ENCODE assay signal across 21 cellular contexts in genomic region chr22:20988573-20989322, GRCh38. TPM values are rescaled to one million over a fixed set of nuclear protein-coding genes. Genes with fewer than 3 reads are reported as not detected.
"Had no signal": no experiment of that assay in that cellular context is flagged by ENCODE, and none has a peak within 500 bp of the region (broad histone marks: within the 10 kb centered on the region; RNA-seq: fewer than 3 reads in every experiment).

No MANE protein-coding gene starts in this region.

- H3K4me3 Mint-ChIP-seq: dendritic cell treated with granulocyte-macrophage colony-stimulating factor and Interleukin-4, amounts not matched to agents 40 ng/mL and 50 ng/mL, for 4 days; naive thymus-derived CD4-positive, alpha-beta T cell; nephron progenitor cell; stimulated activated naive B cell treated with anti-CD40 and anti-IgM and Interleukin-4, amounts not matched to agents 10 μg/mL and 1 μg/mL and 100 μg/mL, for 72 hours; stimulated activated naive CD8-positive, alpha-beta T cell treated with anti-CD3 and anti-CD28 coated beads, Interleukin-15, amount 100 ng/mL, for 72 hours had no signal

- H3K4me1 ChIP-seq: psoas muscle, right lobe of liver, upper lobe of right lung had no signal

- H3K4me3 ChIP-seq: hepatocyte, psoas muscle, right lobe of liver, testis, tibial nerve, upper lobe of right lung had no signal

- H3K27ac ChIP-seq: hepatocyte, neutrophil, psoas muscle, right lobe of liver, tibial nerve, upper lobe of right lung had no signal

- H3K27me3 Mint-ChIP-seq: dendritic cell treated with granulocyte-macrophage colony-stimulating factor and Interleukin-4, amounts not matched to agents 40 ng/mL and 50 ng/mL, for 4 days; naive thymus-derived CD4-positive, alpha-beta T cell; stimulated activated naive B cell treated with anti-CD40 and anti-IgM and Interleukin-4, amounts not matched to agents 10 μg/mL and 1 μg/mL and 100 μg/mL, for 72 hours; stimulated activated naive CD8-positive, alpha-beta T cell treated with anti-CD3 and anti-CD28 coated beads, Interleukin-15, amount 100 ng/mL, for 72 hours had no signal

- H2AFZ ChIP-seq: hepatocyte had no signal

- DNase-seq: foreskin melanocyte; head of caudate nucleus; kidney glomerular epithelial cell; mammary epithelial cell; naive thymus-derived CD4-positive, alpha-beta T cell; nephron progenitor cell; psoas muscle; retina; stimulated activated CD4-positive, alpha-beta T cell treated with anti-CD3 and anti-CD28 coated beads, Interleukin-4, amount 100 ng/mL, for 1 hour; stimulated activated naive B cell treated with anti-CD40 and anti-IgM and Interleukin-4, amounts not matched to agents 10 μg/mL and 1 μg/mL and 100 μg/mL, for 72 hours; stimulated activated naive CD8-positive, alpha-beta T cell treated with anti-CD3 and anti-CD28 coated beads, Interleukin-15, amount 100 ng/mL, for 72 hours; testis; upper lobe of right lung had no signal

- ATAC-seq: left lobe of liver; naive thymus-derived CD4-positive, alpha-beta T cell; psoas muscle; right lobe of liver; stimulated activated naive B cell treated with anti-CD40 and anti-IgM and Interleukin-4, amounts not matched to agents 10 μg/mL and 1 μg/mL and 100 μg/mL, for 72 hours; stimulated activated naive CD8-positive, alpha-beta T cell treated with anti-CD3 and anti-CD28 coated beads, Interleukin-15, amount 100 ng/mL, for 72 hours; upper lobe of right lung had no signal

- H3K9me3 Mint-ChIP-seq: dendritic cell treated with granulocyte-macrophage colony-stimulating factor and Interleukin-4, amounts not matched to agents 40 ng/mL and 50 ng/mL, for 4 days; nephron progenitor cell; stimulated activated naive B cell treated with anti-CD40 and anti-IgM and Interleukin-4, amounts not matched to agents 10 μg/mL and 1 μg/mL and 100 μg/mL, for 72 hours; stimulated activated naive CD8-positive, alpha-beta T cell treated with anti-CD3 and anti-CD28 coated beads, Interleukin-15, amount 100 ng/mL, for 72 hours had no signal

- H3K27me3 ChIP-seq: hepatocyte, neutrophil, right lobe of liver, testis, tibial nerve, upper lobe of right lung had no signal

- H3K9me3 ChIP-seq: neutrophil, psoas muscle, right lobe of liver, testis, tibial nerve, upper lobe of right lung had no signal

- H3K4me2 ChIP-seq: hepatocyte had no signal

- H3K27ac Mint-ChIP-seq: dendritic cell treated with granulocyte-macrophage colony-stimulating factor and Interleukin-4, amounts not matched to agents 40 ng/mL and 50 ng/mL, for 4 days; naive thymus-derived CD4-positive, alpha-beta T cell; stimulated activated naive B cell treated with anti-CD40 and anti-IgM and Interleukin-4, amounts not matched to agents 10 μg/mL and 1 μg/mL and 100 μg/mL, for 72 hours; stimulated activated naive CD8-positive, alpha-beta T cell treated with anti-CD3 and anti-CD28 coated beads, Interleukin-15, amount 100 ng/mL, for 72 hours had no signal

RNA-seq across cellular contexts. Expression of gene P2RX6, which starts 26.2 kb away (rescaled TPM):
- total RNA-seq: epithelial cell of proximal tubule had no signal

RNA-seq across cellular contexts. Expression of gene SLC7A4, which starts 43.6 kb away (rescaled TPM):
- total RNA-seq: mononuclear cell had no signal
